Comparison of ENCODE assay signal across 8 cellular contexts in genomic region chr1:223771814-223772770, GRCh38. TPM values are rescaled to one million over a fixed set of nuclear protein-coding genes. Genes with fewer than 3 reads are reported as not detected.
DNase-seq lines count a peak whose midpoint lies in the region; ATAC-seq and TF ChIP-seq lines count a peak whose summit lies in the region.

No MANE protein-coding gene starts in this region.

- H3K36me3 ChIP-seq in esophagus (ENCODE audit: control insufficient read depth in 2 of 2, insufficient read depth in 2 of 2, low read length in 1 of 2), result peaks cover 9 to 18% of the 10 kb centered on the region in 2 donors
- peaks cover 65% of the 10 kb centered on the region for H3K36me3 ChIP-seq in effector memory CD4-positive, alpha-beta T cell (ENCODE audit: control insufficient read depth, insufficient read depth, low read length)

- intact Hi-C loops in natural killer cell (cut with micrococcal nuclease), result no loop called here

- H3K27me3 Mint-ChIP-seq in activated T-cell treated with anti-CD3 and anti-CD28 coated beads, Interleukin-2, amount 50 U/mL, for 72 hours (ENCODE audit: low read depth), result no peaks in the 10 kb centered on the region
- H3K27me3 Mint-ChIP-seq in natural killer cell (ENCODE audit: low read depth in 2 of 2), result no peaks in the 10 kb centered on the region

- no peak for DNase-seq in activated T-cell treated with anti-CD3 and anti-CD28 coated beads, Interleukin-2, amount 50 U/mL, for 72 hours
- DNase-seq in activated T-cell treated with anti-CD3 and anti-CD28 coated beads for 4 hours, result no peak
- peak; percentile 25 for DNase-seq in SK-MEL-5 (ENCODE audit: low read depth, low spot score)
- no peak for DNase-seq in natural killer cell
- DNase-seq in effector memory CD4-positive, alpha-beta T cell, result no peak
- no peak for DNase-seq in NCI-H1417 treated with DMSO at 0.1 percent for 48 hours (lab: John Stamatoyannopoulos, UW)

- TF ChIP-seq CTCF in natural killer cell (IDR thresholded peaks at IDR 0.05), result no peak

- in situ Hi-C loops in SK-MEL-5 (cut with HindIII; ENCODE audit: low pct_unique_long_range_greater_than_20kb, low sequenced_read_pairs), result no loop called here

- peaks cover 40% of the 10 kb centered on the region for H3K4me1 Mint-ChIP-seq in activated T-cell treated with anti-CD3 and anti-CD28 coated beads, Interleukin-2, amount 50 U/mL, for 72 hours (ENCODE audit: low read depth)
- H3K4me1 Mint-ChIP-seq in natural killer cell, result peaks cover 6 to 17% of the 10 kb centered on the region in 2 donors

- peaks cover 0 to 3% of the 10 kb centered on the region in 2 donors for H3K4me1 ChIP-seq in esophagus (ENCODE audit: control insufficient read depth in 2 of 2, insufficient read depth in 2 of 2, low read length in 1 of 2)
- H3K4me1 ChIP-seq in effector memory CD4-positive, alpha-beta T cell (ENCODE audit: control insufficient read depth, insufficient read depth, low read length, poor library complexity, severe bottlenecking), result peaks cover 5% of the 10 kb centered on the region

- no peak overlapping the region for H3K4me3 ChIP-seq in esophagus (ENCODE audit: low read depth in 1 of 2, low read length in 2 of 2)
- H3K4me3 ChIP-seq in effector memory CD4-positive, alpha-beta T cell (ENCODE audit: insufficient read depth, low read depth, low read length, poor library complexity, severe bottlenecking), result no peak overlapping the region

- ATAC-seq in activated T-cell treated with anti-CD3 and anti-CD28 coated beads, Interleukin-2, amount 50 U/mL, for 72 hours (replicated peaks in 1 of 2), result peak; percentile 28 to 63
- ATAC-seq in natural killer cell (no peak), GM19395 (IDR thresholded peaks at IDR 0.05; ENCODE audit: unreplicated experiment) (no peak)

- H3K27ac Mint-ChIP-seq in activated T-cell treated with anti-CD3 and anti-CD28 coated beads, Interleukin-2, amount 50 U/mL, for 72 hours, result peak overlapping the region; percentile 48
- peak overlapping the region; percentile 4 to 53 for H3K27ac Mint-ChIP-seq in natural killer cell

- peaks cover 14 to 27% of the 10 kb centered on the region in 2 donors for H3K36me3 Mint-ChIP-seq in activated T-cell treated with anti-CD3 and anti-CD28 coated beads, Interleukin-2, amount 50 U/mL, for 72 hours (ENCODE audit: insufficient read depth in 2 of 2)
- H3K36me3 Mint-ChIP-seq in natural killer cell, result peaks cover 28% of the 10 kb centered on the region

- WGBS in esophagus, 2 donors, result 23 to 29% methylated on average over 16 of the region's 16 CpGs

- peak overlapping the region in 1 of 2 donors; percentile 14 for H3K4me3 Mint-ChIP-seq in activated T-cell treated with anti-CD3 and anti-CD28 coated beads, Interleukin-2, amount 50 U/mL, for 72 hours
- H3K4me3 Mint-ChIP-seq in natural killer cell, result no peak overlapping the region

- no peaks in the 10 kb centered on the region for H3K9me3 Mint-ChIP-seq in activated T-cell treated with anti-CD3 and anti-CD28 coated beads, Interleukin-2, amount 50 U/mL, for 72 hours
- H3K9me3 Mint-ChIP-seq in natural killer cell, result no peaks in the 10 kb centered on the region

- no peaks in the 10 kb centered on the region for H3K9me3 ChIP-seq in esophagus (ENCODE audit: control insufficient read depth in 2 of 2, insufficient read depth in 1 of 2, low read depth in 1 of 2, low read length in 1 of 2)
- no peaks in the 10 kb centered on the region for H3K9me3 ChIP-seq in effector memory CD4-positive, alpha-beta T cell (ENCODE audit: control insufficient read depth, low read length)

- H3K27me3 ChIP-seq in esophagus (ENCODE audit: control insufficient read depth in 1 of 2, insufficient read depth in 2 of 2, low read length in 2 of 2), result no peaks in the 10 kb centered on the region
- H3K27me3 ChIP-seq in effector memory CD4-positive, alpha-beta T cell (replicated peaks; ENCODE audit: control insufficient read depth, insufficient read depth, low read length, poor library complexity, severe bottlenecking), result no peaks in the 10 kb centered on the region

- peak overlapping the region; percentile 31 to 57 for H3K27ac ChIP-seq in esophagus (ENCODE audit: low read depth in 2 of 2, low read length in 1 of 2)
- no peak overlapping the region for H3K27ac ChIP-seq in effector memory CD4-positive, alpha-beta T cell (ENCODE audit: insufficient read depth, low read length, poor library complexity, severe bottlenecking)

RNA-seq across cellular contexts. Expression of gene CAPN2, which starts 59.8 kb away (rescaled TPM):
- total RNA-seq in activated T-cell treated with anti-CD3 and anti-CD28 coated beads, Interleukin-2, amount 50 U/mL, for 72 hours, result 10 to 100 TPM; 37.8 to 58.8 TPM
- total RNA-seq in SK-MEL-5 (2014; rRNA removed; shearing (Covaris generic)), result 75.9 and 76.0 TPM in 2 replicates
- 75.5 and 86.5 TPM in 2 replicates for polyA plus RNA-seq in SK-MEL-5 (2015; cell fraction: cytosol; rRNA removed)
- polyA plus RNA-seq in SK-MEL-5 (2015; cell fraction: nucleus; rRNA removed), result 95.7 and 99.1 TPM in 2 replicates
- polyA plus RNA-seq in esophagus, result 100 to 1,000 TPM in 1 of 2 donors, 10 to 100 TPM in 1; 89.8 to 159 TPM
- total RNA-seq in natural killer cell, result 100 to 1,000 TPM; 228 to 275 (median 236) TPM

Comparison
In these comparisons a context has a peak if more than half of its experiments do, and no peak if none do; other contexts are left out.
1. ATAC-seq: peak in activated T-cell treated with anti-CD3 and anti-CD28 coated beads, Interleukin-2, amount 50 U/mL, for 72 hours (2 of 2); none in natural killer cell (0 of 3) and GM19395 (single experiment).